Comparison of ENCODE assay signal across 26 cellular contexts in the genomic region with DNA sequence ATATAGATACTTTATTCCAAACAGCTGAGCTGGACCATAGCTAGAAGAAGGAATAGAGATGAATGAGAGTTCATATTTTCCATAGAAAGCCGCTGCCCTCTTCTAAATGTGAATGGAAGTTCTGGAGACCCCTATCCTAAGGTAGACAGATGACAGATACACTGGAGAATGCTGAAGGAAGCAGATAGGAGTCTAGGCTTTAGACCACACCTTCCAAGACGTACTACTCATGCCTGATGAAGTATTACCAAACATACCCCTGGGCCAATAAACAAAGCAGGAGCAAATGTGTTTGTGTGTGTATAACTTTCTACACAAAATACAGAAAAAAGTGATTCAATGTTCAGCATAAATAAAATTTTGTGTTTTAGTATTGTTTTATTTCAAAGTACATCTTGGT. TPM values are rescaled to one million over a fixed set of nuclear protein-coding genes. Genes with fewer than 3 reads are reported as not detected.
"Had no signal": no experiment of that assay in that cellular context is flagged by ENCODE, and none has a peak within 500 bp of the region (broad histone marks: within the 10 kb centered on the region; RNA-seq: fewer than 3 reads in every experiment).

No MANE protein-coding gene starts in this region.

- H3K4me3 Mint-ChIP-seq: IgD-negative memory B cell had no signal

- H3K4me2 ChIP-seq: KMS-11 had no signal

- H3K4me1 ChIP-seq: Peyer's patch, SJSA1 had no signal

- H3K27me3 ChIP-seq: Peyer's patch, SJSA1 had no signal

- H3K27ac ChIP-seq: KMS-11, Peyer's patch, SJSA1, SK-N-MC had no signal

- H3K36me3 ChIP-seq: Peyer's patch, SJSA1 had no signal

- DNase-seq: Kasumi-1; NCI-H1092 treated with DMSO at 0.1 percent for 48 hours; NCI-H1436; NCI-H187; NCI-H2081 treated with DMSO at 0.1 percent for 48 hours; NCI-H2171; NCI-H226; NCI-H446; NCI-H510A; NCI-H524 treated with DMSO at 0.1 percent for 48 hours; NCI-H69; NCI-H774; NK-92 treated with Interleukin-12 subunit alpha and Interleukin-12 subunit beta, amount 100 ng/mL, for 24 hours; PC-3; Peyer's patch; Right ventricle myocardium superior; SIG-M5 had no signal

- H3K4me3 ChIP-seq: K562, Peyer's patch, SJSA1, SK-N-MC had no signal

- H3K9ac ChIP-seq: KMS-11 had no signal

- ATAC-seq: K562, PC-3 had no signal

- FAIRE-seq: K562 had no signal

- H3K9me3 Mint-ChIP-seq: IgD-negative memory B cell had no signal

- H3K36me3 Mint-ChIP-seq: IgD-negative memory B cell had no signal

- H3K9me3 ChIP-seq: Peyer's patch, SJSA1 had no signal

RNA-seq across cellular contexts. Expression of a gene that starts 9.1 kb away (rescaled TPM):
- total RNA-seq: HT1080, K562, M059J, OCI-LY7, PC-3, Peyer's patch, Right ventricle myocardium superior, RPMI7951, SJSA1 had no signal
- polyA plus RNA-seq: IgD-negative memory B cell, K562 had no signal
